2 cellular contexts compared by ENCODE assay signal in the genomic region with DNA sequence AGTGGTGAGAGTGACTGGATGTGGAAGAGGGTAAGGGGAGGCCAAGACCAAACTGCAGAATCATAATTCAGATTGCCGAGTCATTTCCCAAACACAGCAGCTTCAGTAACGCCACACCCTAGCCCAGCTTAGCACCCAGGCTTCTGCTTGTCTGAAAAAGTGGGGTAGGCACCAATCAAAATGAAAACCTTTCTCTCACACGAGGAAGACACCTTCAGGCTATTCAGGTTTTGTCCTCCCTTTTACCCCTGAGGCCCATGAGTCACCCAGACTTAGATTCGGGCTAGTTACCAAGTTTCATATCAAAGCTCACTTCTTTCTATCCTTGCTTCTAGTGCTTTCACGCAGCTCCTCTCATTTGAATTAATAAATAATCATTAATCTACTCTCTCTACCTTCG.
TF ChIP-seq lines count a peak whose summit lies in the region.

No MANE protein-coding gene starts in this region.

TF ChIP-seq in GM23338, 12 proteins besides CTCF, POLR2A, EP300 and RAD21 (continues in another document):
- TF ChIP-seq CREB1 (CRISPR knock-in tag; IDR thresholded peaks at IDR 0.05; ENCODE audit: low read depth), result no peak
- TF ChIP-seq STAT1 (IDR thresholded peaks at IDR 0.05; ENCODE audit: unreplicated experiment), result no peak
- no peak for TF ChIP-seq ZNF462 (CRISPR knock-in tag; IDR thresholded peaks at IDR 0.05)
- no peak for TF ChIP-seq NANOG (IDR thresholded peaks at IDR 0.05; ENCODE audit: borderline replicate concordance)
- no peak for TF ChIP-seq ZNF331 (CRISPR knock-in tag; IDR thresholded peaks at IDR 0.05; ENCODE audit: low read depth)
- no peak for TF ChIP-seq EZH2 (IDR thresholded peaks at IDR 0.05; ENCODE audit: low read depth, unreplicated experiment)
- TF ChIP-seq, protein P1, sequence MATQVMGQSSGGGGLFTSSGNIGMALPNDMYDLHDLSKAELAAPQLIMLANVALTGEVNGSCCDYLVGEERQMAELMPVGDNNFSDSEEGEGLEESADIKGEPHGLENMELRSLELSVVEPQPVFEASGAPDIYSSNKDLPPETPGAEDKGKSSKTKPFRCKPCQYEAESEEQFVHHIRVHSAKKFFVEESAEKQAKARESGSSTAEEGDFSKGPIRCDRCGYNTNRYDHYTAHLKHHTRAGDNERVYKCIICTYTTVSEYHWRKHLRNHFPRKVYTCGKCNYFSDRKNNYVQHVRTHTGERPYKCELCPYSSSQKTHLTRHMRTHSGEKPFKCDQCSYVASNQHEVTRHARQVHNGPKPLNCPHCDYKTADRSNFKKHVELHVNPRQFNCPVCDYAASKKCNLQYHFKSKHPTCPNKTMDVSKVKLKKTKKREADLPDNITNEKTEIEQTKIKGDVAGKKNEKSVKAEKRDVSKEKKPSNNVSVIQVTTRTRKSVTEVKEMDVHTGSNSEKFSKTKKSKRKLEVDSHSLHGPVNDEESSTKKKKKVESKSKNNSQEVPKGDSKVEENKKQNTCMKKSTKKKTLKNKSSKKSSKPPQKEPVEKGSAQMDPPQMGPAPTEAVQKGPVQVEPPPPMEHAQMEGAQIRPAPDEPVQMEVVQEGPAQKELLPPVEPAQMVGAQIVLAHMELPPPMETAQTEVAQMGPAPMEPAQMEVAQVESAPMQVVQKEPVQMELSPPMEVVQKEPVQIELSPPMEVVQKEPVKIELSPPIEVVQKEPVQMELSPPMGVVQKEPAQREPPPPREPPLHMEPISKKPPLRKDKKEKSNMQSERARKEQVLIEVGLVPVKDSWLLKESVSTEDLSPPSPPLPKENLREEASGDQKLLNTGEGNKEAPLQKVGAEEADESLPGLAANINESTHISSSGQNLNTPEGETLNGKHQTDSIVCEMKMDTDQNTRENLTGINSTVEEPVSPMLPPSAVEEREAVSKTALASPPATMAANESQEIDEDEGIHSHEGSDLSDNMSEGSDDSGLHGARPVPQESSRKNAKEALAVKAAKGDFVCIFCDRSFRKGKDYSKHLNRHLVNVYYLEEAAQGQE (IDR thresholded peaks at IDR 0.05; ENCODE audit: unreplicated experiment), result no peak
- no peak for TF ChIP-seq POLR2AphosphoS5 (IDR thresholded peaks at IDR 0.05; ENCODE audit: low read depth)
- no peak for TF ChIP-seq EZH2phosphoT487 (IDR thresholded peaks at IDR 0.05; ENCODE audit: unreplicated experiment)
- TF ChIP-seq, protein P2, sequence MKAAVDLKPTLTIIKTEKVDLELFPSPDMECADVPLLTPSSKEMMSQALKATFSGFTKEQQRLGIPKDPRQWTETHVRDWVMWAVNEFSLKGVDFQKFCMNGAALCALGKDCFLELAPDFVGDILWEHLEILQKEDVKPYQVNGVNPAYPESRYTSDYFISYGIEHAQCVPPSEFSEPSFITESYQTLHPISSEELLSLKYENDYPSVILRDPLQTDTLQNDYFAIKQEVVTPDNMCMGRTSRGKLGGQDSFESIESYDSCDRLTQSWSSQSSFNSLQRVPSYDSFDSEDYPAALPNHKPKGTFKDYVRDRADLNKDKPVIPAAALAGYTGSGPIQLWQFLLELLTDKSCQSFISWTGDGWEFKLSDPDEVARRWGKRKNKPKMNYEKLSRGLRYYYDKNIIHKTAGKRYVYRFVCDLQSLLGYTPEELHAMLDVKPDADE (IDR thresholded peaks at IDR 0.05), result no peak

TF ChIP-seq in GM12878, 131 proteins besides CTCF, POLR2A, EP300 and RAD21:
- TF ChIP-seq SMARCA5 (IDR thresholded peaks at IDR 0.05) (no peak), MTA2 (IDR thresholded peaks at IDR 0.05; ENCODE audit: low read depth) (no peak), USF1 (IDR thresholded peaks at IDR 0.05; ENCODE audit: borderline replicate concordance, extremely low read length, insufficient read depth, low read depth, low read length) (no peak), ZNF24 (IDR thresholded peaks at IDR 0.05) (no peak), FOS (IDR thresholded peaks at IDR 0.05; ENCODE audit: borderline replicate concordance, extremely low read depth, insufficient read length) (no peak), ATF3 (IDR thresholded peaks at IDR 0.05; ENCODE audit: borderline replicate concordance, extremely low read depth, low read depth, low read length) (no peak), SREBF2 (IDR thresholded peaks at IDR 0.05; ENCODE audit: low read length) (no peak), NR2F1 (conservative IDR thresholded peaks at IDR 0.05) (no peak), RB1 (IDR thresholded peaks at IDR 0.05; ENCODE audit: borderline replicate concordance) (no peak), JUNB (IDR thresholded peaks at IDR 0.05) (no peak)
- TF ChIP-seq, protein P3, sequence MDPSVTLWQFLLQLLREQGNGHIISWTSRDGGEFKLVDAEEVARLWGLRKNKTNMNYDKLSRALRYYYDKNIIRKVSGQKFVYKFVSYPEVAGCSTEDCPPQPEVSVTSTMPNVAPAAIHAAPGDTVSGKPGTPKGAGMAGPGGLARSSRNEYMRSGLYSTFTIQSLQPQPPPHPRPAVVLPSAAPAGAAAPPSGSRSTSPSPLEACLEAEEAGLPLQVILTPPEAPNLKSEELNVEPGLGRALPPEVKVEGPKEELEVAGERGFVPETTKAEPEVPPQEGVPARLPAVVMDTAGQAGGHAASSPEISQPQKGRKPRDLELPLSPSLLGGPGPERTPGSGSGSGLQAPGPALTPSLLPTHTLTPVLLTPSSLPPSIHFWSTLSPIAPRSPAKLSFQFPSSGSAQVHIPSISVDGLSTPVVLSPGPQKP (IDR thresholded peaks at IDR 0.05; ENCODE audit: low read depth, low read length), result no peak
